ENCODE assay signal across 14 cellular contexts in genomic region chr9:134982311-134982710, GRCh38.
DNase-seq lines count a peak whose midpoint lies in the region; ATAC-seq and TF ChIP-seq lines count a peak whose summit lies in the region.
"Had no signal": no experiment of that assay in that cellular context is flagged by ENCODE, and none has a peak within 500 bp of the region (broad histone marks: within the 10 kb centered on the region; RNA-seq: fewer than 3 reads in every experiment).

No MANE protein-coding gene starts in this region.

- H3K27me3 ChIP-seq in Peyer's patch (no peaks in the 10 kb centered on the region), MM.1S (replicated peaks; ENCODE audit: insufficient read depth, low read length) (peaks cover 80% of the 10 kb centered on the region)

- H3K36me3 Mint-ChIP-seq in CD14-positive monocyte: peaks cover 3 to 9% of the 10 kb centered on the region in 2 donors

- no peaks in the 10 kb centered on the region for H3K9me2 ChIP-seq in MM.1S (replicated peaks; ENCODE audit: insufficient read depth, low read length)

- intact Hi-C loops in CD14-positive monocyte (cut with micrococcal nuclease): loop anchor here (2.0 to 5.0 kb wide), 2 partner anchors 284 to 285 kb away; no protein-coding TSS in a partner anchor
- intact Hi-C loops in sciatic nerve (cut with DNase I): no loop called here

- no peaks in the 10 kb centered on the region for H3K4me1 ChIP-seq in Peyer's patch
- H3K4me1 ChIP-seq in MM.1S (ENCODE audit: low read length): no peaks in the 10 kb centered on the region
- H3K4me1 ChIP-seq: BLaER1 treated with 17β-estradiol and CSF1 and Interleukin-3, amounts not matched to agents 10 nM and 100 nM had no signal

- no peak overlapping the region for H2AFZ ChIP-seq in MM.1S (ENCODE audit: low read length)
- H2AFZ ChIP-seq: GM23248 had no signal

- peaks cover 3 to 26% (median 23%) of the 10 kb centered on the region in 3 donors for H3K27me3 Mint-ChIP-seq in CD14-positive monocyte (ENCODE audit: low read depth in 3 of 3)

- H3K4me1 Mint-ChIP-seq in CD14-positive monocyte: peaks cover 42% of the 10 kb centered on the region

- H4K20me1 ChIP-seq in MM.1S (ENCODE audit: insufficient read depth, low read length): no peaks in the 10 kb centered on the region
- H4K20me1 ChIP-seq: BLaER1 treated with 17β-estradiol and CSF1 and Interleukin-3, amounts not matched to agents 10 nM and 100 nM had no signal

- no peak for ATAC-seq in sciatic nerve
- no peak for ATAC-seq in HG03097 (IDR thresholded peaks at IDR 0.05; ENCODE audit: low FRiP score, unreplicated experiment)

- H3K36me3 ChIP-seq in Peyer's patch: no peaks in the 10 kb centered on the region
- H3K36me3 ChIP-seq in MM.1S (replicated peaks; ENCODE audit: insufficient read depth, low read length): no peaks in the 10 kb centered on the region
- H3K36me3 ChIP-seq: BLaER1 treated with 17β-estradiol and CSF1 and Interleukin-3, amounts not matched to agents 10 nM and 100 nM had no signal

- peak; percentile 14 for DNase-seq in CD14-positive monocyte (ENCODE audit: low spot score)
- peak in 2 of 3 donors; percentile 15 to 16 for DNase-seq in Peyer's patch
- peak; percentile 41 for DNase-seq in mesenteric fat pad (ENCODE audit: low spot score)
- peak; percentile 15 for DNase-seq in sciatic nerve (ENCODE audit: low spot score)
- DNase-seq in NCI-H82 (lab: John Stamatoyannopoulos, UW): no peak
- no peak for DNase-seq in MM.1S
- no peak for DNase-seq in activated CD4-positive, CD25-positive, alpha-beta regulatory T cell treated with anti-CD3 and anti-CD28 coated beads, Interleukin-2, amount 50 U/mL, for 72 hours
- DNase-seq: ACHN, DMS79, GM23248 had no signal

- H3K9me3 Mint-ChIP-seq in CD14-positive monocyte: peaks cover 15 to 41% (median 26%) of the 10 kb centered on the region in 7 donors

- peaks cover 0 to 6% (median 0%) of the 10 kb centered on the region in 4 donors for H3K9me3 ChIP-seq in Peyer's patch
- no peaks in the 10 kb centered on the region for H3K9me3 ChIP-seq in MM.1S (replicated peaks; ENCODE audit: insufficient read depth, low read length)

- H3K27ac ChIP-seq in Peyer's patch (no peak overlapping the region), MM.1S (ENCODE audit: low read length) (no peak overlapping the region)
- H3K27ac ChIP-seq: BLaER1 treated with 17β-estradiol and CSF1 and Interleukin-3, amounts not matched to agents 10 nM and 100 nM; GM23248 had no signal

- H3K9ac ChIP-seq in MM.1S (ENCODE audit: low read length): no peak overlapping the region
- H3K9ac ChIP-seq: BLaER1 treated with 17β-estradiol and CSF1 and Interleukin-3, amounts not matched to agents 10 nM and 100 nM; GM23248 had no signal

- no peaks in the 10 kb centered on the region for H3K79me2 ChIP-seq in MM.1S (ENCODE audit: low read length)

- H3K4me3 Mint-ChIP-seq in CD14-positive monocyte: no peak overlapping the region
- H3K4me3 Mint-ChIP-seq: CD4-positive, alpha-beta T cell; H9 had no signal

- no peak overlapping the region for H3K27ac Mint-ChIP-seq in CD14-positive monocyte
- H3K27ac Mint-ChIP-seq: CD4-positive, alpha-beta T cell; H9 had no signal

- no peak for TF ChIP-seq POLR2A in Peyer's patch (IDR thresholded peaks at IDR 0.05)

- H3K4me2 ChIP-seq in MM.1S (ENCODE audit: low read depth, low read length): no peak overlapping the region
- H3K4me2 ChIP-seq: BLaER1 treated with 17β-estradiol and CSF1 and Interleukin-3, amounts not matched to agents 10 nM and 100 nM had no signal

- TF ChIP-seq CTCF in CD14-positive monocyte (IDR thresholded peaks at IDR 0.05): no peak
- TF ChIP-seq CTCF in Peyer's patch (IDR thresholded peaks at IDR 0.05): no peak
- TF ChIP-seq CTCF in MM.1S (IDR thresholded peaks at IDR 0.05; ENCODE audit: low read length): no peak

- H3K4me3 ChIP-seq in Peyer's patch: no peak overlapping the region
- H3K4me3 ChIP-seq in MM.1S (ENCODE audit: low read length): no peak overlapping the region
- H3K4me3 ChIP-seq: BLaER1 treated with 17β-estradiol and CSF1 and Interleukin-3, amounts not matched to agents 10 nM and 100 nM; GM23248 had no signal

- no peaks in the 10 kb centered on the region for H3F3A ChIP-seq in MM.1S (ENCODE audit: insufficient read depth, low read length)

Comparison
In these comparisons a context has a peak if more than half of its experiments do, and no peak if none do; other contexts are left out.
1. DNase-seq: peak in CD14-positive monocyte (single experiment), Peyer's patch (2 of 3), mesenteric fat pad (single experiment) and sciatic nerve (single experiment); none in NCI-H82 (single experiment), MM.1S (single experiment) and activated CD4-positive, CD25-positive, alpha-beta regulatory T cell treated with anti-CD3 and anti-CD28 coated beads, Interleukin-2, amount 50 U/mL, for 72 hours (single experiment).